ENCODE assay signal across 8 cellular contexts in the genomic region with DNA sequence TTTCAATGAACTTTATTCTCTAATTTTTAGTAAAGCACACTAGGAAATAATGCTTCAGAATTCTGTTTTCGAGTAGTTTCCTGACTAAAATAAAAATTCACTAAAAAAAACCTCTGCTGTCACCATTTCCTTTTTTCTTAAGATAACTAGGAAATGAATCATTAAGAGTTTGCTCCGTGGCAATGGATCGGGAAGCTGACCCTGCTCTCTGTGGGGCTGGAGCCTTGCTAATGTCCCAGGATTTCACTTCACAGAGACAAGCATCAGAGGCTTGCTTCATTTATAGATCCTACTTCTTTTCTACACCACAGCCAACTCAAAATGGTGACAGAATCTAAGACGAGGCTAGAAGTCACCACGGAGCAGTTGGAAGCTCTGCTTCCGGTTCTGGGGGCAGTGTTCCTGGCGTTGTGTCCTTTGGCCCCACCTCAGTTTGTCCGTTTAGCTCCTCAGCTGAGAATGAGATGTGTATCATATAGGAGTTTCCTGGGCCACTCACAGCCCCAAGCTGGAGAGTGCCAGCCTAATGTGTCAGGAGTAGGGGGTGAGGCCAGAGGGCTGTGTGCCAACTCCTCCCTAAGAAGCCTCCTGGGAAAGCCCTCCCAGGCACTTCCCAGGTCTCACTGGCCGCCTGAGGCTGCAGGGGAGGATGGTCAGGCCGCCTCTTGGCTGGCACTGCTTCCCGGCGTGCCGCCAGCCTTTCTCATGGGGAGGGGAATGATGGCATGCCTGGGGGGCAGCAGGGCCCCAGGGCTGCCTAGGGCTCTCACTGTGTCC. TPM values are rescaled to one million over a fixed set of nuclear protein-coding genes. Genes with fewer than 3 reads are reported as not detected.
DNase-seq lines count a peak whose midpoint lies in the region; ATAC-seq lines count a peak whose summit lies in the region.

No MANE protein-coding gene starts in this region.

- peak overlapping the region; percentile 27 for H3K9ac ChIP-seq in BLaER1

- POLR2A ChIA-PET in naive thymus-derived CD4-positive, alpha-beta T cell (lab: Charles Lee): interaction anchor here (0.9 to 1.1 kb wide), 2 partner anchors 11 to 17 kb away, joined by 3 to 5 read pairs; no protein-coding TSS in a partner anchor

- DNase-seq in NCI-H1105 treated with DMSO at 0.1 percent for 48 hours (lab: John Stamatoyannopoulos, UW) (peak; percentile 64), SKM-1 (lab: John Stamatoyannopoulos, UW; ENCODE audit: unreplicated experiment) (no peak)
- DNase-seq in effector memory CD8-positive, alpha-beta T cell: no peak
- DNase-seq in naive thymus-derived CD4-positive, alpha-beta T cell: no peak
- no peak for DNase-seq in activated CD4-positive, alpha-beta T cell treated with anti-CD3 and anti-CD28 coated beads, Interleukin-2, amount 50 U/mL, for 48 hours

- H3K4me1 Mint-ChIP-seq in effector memory CD8-positive, alpha-beta T cell (ENCODE audit: low read depth in 2 of 2): peaks cover 61 to 64% of the 10 kb centered on the region in 2 donors
- H3K4me1 Mint-ChIP-seq in naive thymus-derived CD4-positive, alpha-beta T cell: peaks cover 53 to 93% (median 76%) of the 10 kb centered on the region in 7 donors

- no peak for ATAC-seq in effector memory CD8-positive, alpha-beta T cell (replicated peaks)
- no peak for ATAC-seq in naive thymus-derived CD4-positive, alpha-beta T cell
- ATAC-seq in GM21723 (IDR thresholded peaks at IDR 0.05; ENCODE audit: unreplicated experiment) (no peak), GM18502 (IDR thresholded peaks at IDR 0.05; ENCODE audit: poor library complexity, unreplicated experiment) (no peak)

- intact Hi-C loops in naive thymus-derived CD4-positive, alpha-beta T cell (cut with micrococcal nuclease): no loop called here

- no peaks in the 10 kb centered on the region for H3K27me3 ChIP-seq in BLaER1
- H3K27me3 ChIP-seq in naive thymus-derived CD4-positive, alpha-beta T cell (ENCODE audit: control insufficient read depth in 2 of 2, insufficient read depth in 2 of 2, low read length in 2 of 2): no peaks in the 10 kb centered on the region

- no peaks in the 10 kb centered on the region for H3K9me3 Mint-ChIP-seq in effector memory CD8-positive, alpha-beta T cell
- no peaks in the 10 kb centered on the region for H3K9me3 Mint-ChIP-seq in naive thymus-derived CD4-positive, alpha-beta T cell

- no peak overlapping the region for H3K4me3 ChIP-seq in BLaER1
- no peak overlapping the region for H3K4me3 ChIP-seq in naive thymus-derived CD4-positive, alpha-beta T cell (ENCODE audit: low read length)

- H3K36me3 ChIP-seq in BLaER1: peaks cover 54% of the 10 kb centered on the region
- peaks cover 0 to 14% (median under 1%) of the 10 kb centered on the region in 3 experiments for H3K36me3 ChIP-seq in naive thymus-derived CD4-positive, alpha-beta T cell (ENCODE audit: control insufficient read depth in 2 of 3, insufficient read depth in 3 of 3, low read length in 3 of 3)

- CTCF ChIA-PET in naive thymus-derived CD4-positive, alpha-beta T cell (lab: Charles Lee): interaction anchor here (0.5 kb wide), 1 partner anchor 141 kb away, joined by 3 read pairs; no protein-coding TSS in a partner anchor

- no peaks in the 10 kb centered on the region for H3K27me3 Mint-ChIP-seq in effector memory CD8-positive, alpha-beta T cell
- no peaks in the 10 kb centered on the region for H3K27me3 Mint-ChIP-seq in naive thymus-derived CD4-positive, alpha-beta T cell

- peaks cover 85% of the 10 kb centered on the region for H3K4me1 ChIP-seq in BLaER1
- peaks cover 22 to 40% of the 10 kb centered on the region in 2 donors for H3K4me1 ChIP-seq in naive thymus-derived CD4-positive, alpha-beta T cell (ENCODE audit: control insufficient read depth in 2 of 2, insufficient read depth in 2 of 2, low read length in 2 of 2)

- no peaks in the 10 kb centered on the region for H3K9me3 ChIP-seq in BLaER1
- H3K9me3 ChIP-seq in naive thymus-derived CD4-positive, alpha-beta T cell (ENCODE audit: control insufficient read depth in 2 of 3, low read length in 3 of 3): no peaks in the 10 kb centered on the region

- no peak overlapping the region for H3K4me3 Mint-ChIP-seq in effector memory CD8-positive, alpha-beta T cell
- no peak overlapping the region for H3K4me3 Mint-ChIP-seq in naive thymus-derived CD4-positive, alpha-beta T cell

- peaks cover 21% of the 10 kb centered on the region for H3K36me3 Mint-ChIP-seq in effector memory CD8-positive, alpha-beta T cell (ENCODE audit: insufficient read depth)
- peaks cover 0 to 21% (median 0%) of the 10 kb centered on the region in 5 donors for H3K36me3 Mint-ChIP-seq in naive thymus-derived CD4-positive, alpha-beta T cell

- peak overlapping the region; percentile 64 to 86 for H3K27ac Mint-ChIP-seq in effector memory CD8-positive, alpha-beta T cell
- peak overlapping the region in 8 of 9 donors; percentile 17 to 80 (median 59) for H3K27ac Mint-ChIP-seq in naive thymus-derived CD4-positive, alpha-beta T cell

- H3K27ac ChIP-seq in BLaER1: peak overlapping the region; percentile 42; the same call in 1 of the 2 replicates
- no peak overlapping the region for H3K27ac ChIP-seq in naive thymus-derived CD4-positive, alpha-beta T cell (ENCODE audit: low read depth, low read length)

- H3K4me2 ChIP-seq in BLaER1: peak overlapping the region; percentile 65

- peaks cover 100% of the 10 kb centered on the region for H4K20me1 ChIP-seq in BLaER1

RNA-seq across cellular contexts. Expression of a gene that starts 19.6 kb away (rescaled TPM):
- total RNA-seq in naive thymus-derived CD4-positive, alpha-beta T cell: 10 to 100 TPM; 34.9 to 61.4 (median 52.2) TPM
- polyA plus RNA-seq in naive thymus-derived CD4-positive, alpha-beta T cell: 1 to 10 TPM; 1.6 to 2.2 TPM
